ENCODE assay signal across 24 cellular contexts in genomic region chr17:4880850-4881249, GRCh38. TPM values are rescaled to one million over a fixed set of nuclear protein-coding genes. Genes with fewer than 3 reads are reported as not detected.
"Had no signal": no experiment of that assay in that cellular context is flagged by ENCODE, and none has a peak within 500 bp of the region (broad histone marks: within the 10 kb centered on the region; RNA-seq: fewer than 3 reads in every experiment).

No MANE protein-coding gene starts in this region.

- H3K36me3 ChIP-seq: uterus had no signal

- H3K27me3 Mint-ChIP-seq: memory B cell; naive thymus-derived CD4-positive, alpha-beta T cell; T-helper 17 cell had no signal

- H3K4me1 ChIP-seq: adrenal gland, gastrocnemius medialis, transverse colon had no signal

- H3K36me3 Mint-ChIP-seq: activated naive CD4-positive, alpha-beta T cell treated with anti-CD3 and anti-CD28 coated beads, Interleukin-2, amount 50 U/mL, for 72 hours had no signal

- H3K27me3 ChIP-seq: adrenal gland, gastrocnemius medialis, heart left ventricle, neutrophil, transverse colon, uterus had no signal

- H3K27ac ChIP-seq: gastrocnemius medialis, neutrophil, transverse colon, uterus, VCaP had no signal

- H3K4me3 Mint-ChIP-seq: activated T-cell treated with anti-CD3 and anti-CD28 coated beads, Interleukin-2, amount 50 U/mL, for 72 hours; endodermal cell; memory B cell; naive thymus-derived CD4-positive, alpha-beta T cell; T-helper 17 cell had no signal

- ATAC-seq: gastrocnemius medialis; naive thymus-derived CD4-positive, alpha-beta T cell; T-helper 17 cell had no signal

- H3K4me3 ChIP-seq: adrenal gland, gastrocnemius medialis, heart left ventricle, transverse colon, uterus had no signal

- H3K9me3 ChIP-seq: adrenal gland, gastrocnemius medialis, heart left ventricle, neutrophil, transverse colon, uterus had no signal

- H3K27ac Mint-ChIP-seq: activated naive CD4-positive, alpha-beta T cell treated with anti-CD3 and anti-CD28 coated beads, Interleukin-2, amount 50 U/mL, for 72 hours; activated T-cell treated with anti-CD3 and anti-CD28 coated beads, Interleukin-2, amount 50 U/mL, for 72 hours; endodermal cell; memory B cell; T-helper 17 cell had no signal

- DNase-seq: activated CD4-positive, alpha-beta T cell treated with anti-CD3 and anti-CD28 coated beads, Interleukin-2, amount 50 U/mL, for 4 hours; activated gamma-delta T cell treated with Interleukin-2 at 50 U/mL for 16 hours; activated T-cell treated with anti-CD3 and anti-CD28 coated beads, Interleukin-2, amount 50 U/mL, for 72 hours; adrenal gland; endodermal cell; erythroblast; gastrocnemius medialis; kidney glomerular epithelial cell; naive thymus-derived CD4-positive, alpha-beta T cell; retina; stimulated activated naive CD4-positive, alpha-beta T cell; T-helper 17 cell; transverse colon; uterus had no signal

- H3K9me3 Mint-ChIP-seq: activated naive CD4-positive, alpha-beta T cell treated with anti-CD3 and anti-CD28 coated beads, Interleukin-2, amount 50 U/mL, for 72 hours; activated T-cell treated with anti-CD3 and anti-CD28 coated beads, Interleukin-2, amount 50 U/mL, for 72 hours; endodermal cell; memory B cell; naive thymus-derived CD4-positive, alpha-beta T cell had no signal

RNA-seq across cellular contexts. Expression of gene GP1BA, which starts 51.2 kb away (rescaled TPM):
- total RNA-seq: activated CD8-positive, alpha-beta memory T cell treated with anti-CD3 and anti-CD28 coated beads for 36 hours; activated naive CD4-positive, alpha-beta T cell treated with anti-CD3 and anti-CD28 coated beads, Interleukin-2, amount 50 U/mL, for 72 hours; chondrocyte; dermis microvascular lymphatic vessel endothelial cell; endodermal cell; gastrocnemius medialis; mucosa of gallbladder; posterior vena cava; transverse colon; uterus had no signal
- polyA plus RNA-seq: adrenal gland; naive thymus-derived CD4-positive, alpha-beta T cell had no signal
